8 cellular contexts compared by ENCODE assay signal in the genomic region with DNA sequence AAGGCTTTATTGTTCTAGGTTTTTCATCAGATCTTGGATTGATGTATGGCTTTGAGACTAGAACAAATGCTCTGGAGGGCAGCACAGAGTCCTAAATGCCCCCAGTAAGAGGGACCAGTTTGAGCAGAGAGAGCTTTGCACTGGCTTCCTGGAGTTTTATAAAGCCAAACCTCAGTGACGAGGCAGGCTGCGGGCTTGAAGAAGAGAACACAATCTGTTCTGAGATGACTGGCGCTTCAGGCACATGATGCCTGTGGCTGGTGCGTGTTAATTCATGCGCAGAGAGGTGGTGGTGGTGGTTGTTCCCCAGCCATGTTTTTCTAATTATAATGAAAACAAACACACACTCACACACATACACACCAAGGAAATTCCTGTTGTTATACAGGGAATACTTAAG.
DNase-seq lines count a peak whose midpoint lies in the region; ATAC-seq and TF ChIP-seq lines count a peak whose summit lies in the region.
"Not testable (repeated sequence)": the region's sequence is repeated elsewhere in the genome, so short reads cannot be mapped to it uniquely, and the experiment has no call there.

No MANE protein-coding gene starts in this region.

- not testable (repeated sequence) for H3K27ac Mint-ChIP-seq in HFFc6, T-cell

- not testable (repeated sequence) for H3K36me3 ChIP-seq in effector memory CD4-positive, alpha-beta T cell (ENCODE audit: control insufficient read depth, insufficient read depth, low read length); trophoblast cell (ENCODE audit: control insufficient read depth in 1 of 2, insufficient read depth in 2 of 2, low read length in 2 of 2)

- H3K36me3 Mint-ChIP-seq in HFFc6 (ENCODE audit: low read depth); T-cell: not testable (repeated sequence)

- not testable (repeated sequence) for H2BK12ac ChIP-seq in trophoblast cell (ENCODE audit: low read length)

- not testable (repeated sequence) for H3K9me3 ChIP-seq in effector memory CD4-positive, alpha-beta T cell (ENCODE audit: control insufficient read depth, low read length); trophoblast cell (ENCODE audit: insufficient read depth, low read depth, low read length)

- not testable (repeated sequence) for H3K4me1 ChIP-seq in effector memory CD4-positive, alpha-beta T cell (ENCODE audit: control insufficient read depth, insufficient read depth, low read length, poor library complexity, severe bottlenecking); trophoblast cell (ENCODE audit: control insufficient read depth in 1 of 2, insufficient read depth in 2 of 2, low read length in 2 of 2)

- H3K4ac ChIP-seq in trophoblast cell (ENCODE audit: low read depth, low read length), result not testable (repeated sequence)

- not testable (repeated sequence) for TF ChIP-seq CTCF in HFFc6 (IDR thresholded peaks at IDR 0.05)

- not testable (repeated sequence) for H3K18ac ChIP-seq in trophoblast cell (ENCODE audit: low read length)

- not testable (repeated sequence) for H3K14ac ChIP-seq in trophoblast cell (ENCODE audit: low read length)

- WGBS in trophoblast cell (ENCODE audit: extremely low coverage, insufficient coverage, insufficient read length), result no CpG with 5 or more reads among the region's 5 CpGs

- CTCF ChIA-PET in T-cell (lab: Charles Lee), result not testable (repeated sequence)

- ATAC-seq in T-cell (replicated peaks in 1 of 4), result peak; percentile 51 to 100 (median 70)

- H3K4me3 Mint-ChIP-seq in HFFc6, T-cell: not testable (repeated sequence)

- H3K79me2 ChIP-seq in trophoblast cell (ENCODE audit: control insufficient read depth, insufficient read depth, low read length, poor library complexity), result not testable (repeated sequence)

- H3K27me3 ChIP-seq in effector memory CD4-positive, alpha-beta T cell (replicated peaks; ENCODE audit: control insufficient read depth, insufficient read depth, low read length, poor library complexity, severe bottlenecking); trophoblast cell (ENCODE audit: insufficient read depth, low read length): not testable (repeated sequence)

- H3K9ac ChIP-seq in trophoblast cell (ENCODE audit: low read length), result not testable (repeated sequence)

- H3K9me3 Mint-ChIP-seq in HFFc6, T-cell: not testable (repeated sequence)

- H3K27me3 Mint-ChIP-seq in HFFc6 (ENCODE audit: insufficient read depth); T-cell: not testable (repeated sequence)

- DNase-seq in CD1c-positive myeloid dendritic cell (ENCODE audit: extremely low spot score) (peak; percentile 23), HFFc6 (peak; percentile 27), T-cell (peak in 30 of 34 experiments; percentile 9 to 81 (median 40)), trophoblast cell (peak; percentile 39 to 49)
- DNase-seq in activated CD4-positive, alpha-beta T cell treated with anti-CD3 and anti-CD28 coated beads, Interleukin-2, amount 50 U/mL, for 4 hours, result peak; percentile 6 to 20
- peak; percentile 25 for DNase-seq in activated effector memory CD4-positive, alpha-beta T cell treated with Interleukin-2 at 50 U/mL for 16 hours
- DNase-seq in effector memory CD4-positive, alpha-beta T cell, result peak; percentile 27 to 47 (median 46)
- peak; percentile 45 for DNase-seq in stimulated activated CD8-positive, alpha-beta memory T cell treated with anti-CD3 and anti-CD28 coated beads, Interleukin-4, amount 100 ng/mL, for 48 hours

- not testable (repeated sequence) for H2AK5ac ChIP-seq in trophoblast cell (ENCODE audit: low read length)

- H2BK5ac ChIP-seq in trophoblast cell (ENCODE audit: low read depth, low read length, poor library complexity), result not testable (repeated sequence)

- not testable (repeated sequence) for H3K79me1 ChIP-seq in trophoblast cell (ENCODE audit: low read length)

- not testable (repeated sequence) for H4K8ac ChIP-seq in trophoblast cell (ENCODE audit: low read depth, low read length)

- H3K4me2 ChIP-seq in trophoblast cell (ENCODE audit: low read length), result not testable (repeated sequence)

- not testable (repeated sequence) for H4K12ac ChIP-seq in trophoblast cell (ENCODE audit: low read depth, low read length)

- not testable (repeated sequence) for H3K4me1 Mint-ChIP-seq in HFFc6 (ENCODE audit: low read depth); T-cell

- not testable (repeated sequence) for H3K23ac ChIP-seq in trophoblast cell (ENCODE audit: low read length)

- H4K91ac ChIP-seq in trophoblast cell (ENCODE audit: low read depth, low read length), result not testable (repeated sequence)

- POLR2A ChIA-PET in T-cell (lab: Charles Lee), result not testable (repeated sequence)

- H2AFZ ChIP-seq in trophoblast cell (ENCODE audit: insufficient read depth, low read length, poor library complexity), result not testable (repeated sequence)

- H3K27ac ChIP-seq in effector memory CD4-positive, alpha-beta T cell (ENCODE audit: insufficient read depth, low read length, poor library complexity, severe bottlenecking); trophoblast cell (ENCODE audit: low read depth, low read length): not testable (repeated sequence)

- not testable (repeated sequence) for H2BK120ac ChIP-seq in trophoblast cell (ENCODE audit: insufficient read depth, low read length, poor library complexity)

- H3K4me3 ChIP-seq in effector memory CD4-positive, alpha-beta T cell (ENCODE audit: insufficient read depth, low read depth, low read length, poor library complexity, severe bottlenecking); trophoblast cell (ENCODE audit: low read depth, low read length): not testable (repeated sequence)
